In the genomic region with DNA sequence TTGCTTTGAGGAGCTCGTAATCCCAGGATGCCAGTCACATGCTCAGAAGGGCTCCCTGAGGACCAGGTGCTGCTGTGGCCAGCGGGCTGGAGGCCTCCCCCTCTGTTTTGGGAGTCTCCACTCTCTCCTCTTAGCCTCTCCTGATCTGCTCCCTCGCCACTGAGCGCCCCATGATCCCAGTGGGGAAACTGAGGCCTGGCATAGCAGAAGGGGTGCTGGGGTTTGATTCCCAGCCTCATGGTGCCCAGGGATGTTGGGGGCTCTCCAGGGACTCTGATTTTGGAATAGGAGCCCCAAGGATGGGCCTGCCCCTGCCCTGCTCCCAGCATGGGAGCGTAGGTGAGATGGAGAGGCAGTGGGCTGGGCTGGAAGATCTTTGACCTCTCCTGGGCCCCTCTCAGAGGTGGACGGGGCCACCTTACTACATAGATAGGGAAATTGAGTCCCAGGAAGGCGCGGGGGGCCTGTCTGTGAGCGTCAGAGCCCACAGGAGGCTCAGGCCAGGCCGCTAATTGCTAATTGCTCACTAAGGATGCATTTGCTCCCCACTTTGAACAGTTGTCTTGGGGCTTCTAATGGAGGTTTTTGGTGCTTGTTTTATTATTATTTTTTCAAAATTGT, we compare ENCODE assay signal across 10 cellular contexts. TPM values are rescaled to one million over a fixed set of nuclear protein-coding genes. Genes with fewer than 3 reads are reported as not detected.
A peak's percentile ranks its signal among the peaks of the same experiment; 100 is the strongest.
DNase-seq lines count a peak whose midpoint lies in the region; ATAC-seq and TF ChIP-seq lines count a peak whose summit lies in the region.
"Had no signal": no experiment of that assay in that cellular context is flagged by ENCODE, and none has a peak within 500 bp of the region (broad histone marks: within the 10 kb centered on the region; RNA-seq: fewer than 3 reads in every experiment).

No MANE protein-coding gene starts in this region.

- H3K4me1 Mint-ChIP-seq in MCF 10A (ENCODE audit: insufficient read depth, unreplicated experiment), result no peaks in the 10 kb centered on the region
- peaks cover 43% of the 10 kb centered on the region for H3K4me1 Mint-ChIP-seq in activated T-helper 2 cell treated with anti-CD3 and anti-CD28 coated beads, Interferon-gamma antibody, Interleukin-2, Interleukin-4, amounts not matched to agents 10 μg/mL and 5 μg/mL and 100 μg/mL, durations not matched to agents 14 hours and 24 hours and 36 hours (ENCODE audit: low read depth)

- no peaks in the 10 kb centered on the region for H3K36me3 Mint-ChIP-seq in MCF 10A (ENCODE audit: insufficient read depth, unreplicated experiment)
- H3K36me3 Mint-ChIP-seq in activated T-helper 2 cell treated with anti-CD3 and anti-CD28 coated beads, Interferon-gamma antibody, Interleukin-2, Interleukin-4, amounts not matched to agents 10 μg/mL and 5 μg/mL and 100 μg/mL, durations not matched to agents 14 hours and 24 hours and 36 hours (ENCODE audit: low read depth), result peaks cover 10% of the 10 kb centered on the region

- no peaks in the 10 kb centered on the region for H3K4me1 ChIP-seq in mammary epithelial cell (ENCODE audit: insufficient read depth, low read length)
- peaks cover 60% of the 10 kb centered on the region for H3K4me1 ChIP-seq in lower lobe of right lung
- H3K4me1 ChIP-seq in upper lobe of left lung, result peaks cover 22 to 58% (median 41%) of the 10 kb centered on the region in 4 donors

- H4K20me1 ChIP-seq in mammary epithelial cell (ENCODE audit: insufficient read depth, low read length), result no peaks in the 10 kb centered on the region

- BruUV-seq in MCF 10A (replicated peaks; lab: Mats Ljungman, UMichigan) (no TSS peak), mammary epithelial cell (replicated peaks; lab: Mats Ljungman, UMichigan) (no TSS peak)

- H3K36me3 ChIP-seq in mammary epithelial cell (ENCODE audit: insufficient read depth, low read length) (no peaks in the 10 kb centered on the region), lower lobe of right lung (no peaks in the 10 kb centered on the region), upper lobe of left lung (no peaks in the 10 kb centered on the region)
- H3K36me3 ChIP-seq: thyroid gland had no signal

- POLR2A ChIA-PET in MCF 10A (lab: Yijun Ruan, JAX), result interaction anchor here (0.6 kb wide), 1 partner anchor 303 kb away, joined by 3 read pairs; no protein-coding TSS in a partner anchor

- CTCF ChIA-PET in MCF 10A (lab: Yijun Ruan, JAX) (interaction anchor here (0.6 to 0.8 kb wide), 3 partner anchors 9 to 330 kb away, joined by 3 read pairs; no protein-coding TSS in a partner anchor), mammary epithelial cell (lab: Charles Lee; ENCODE audit: low non-redundant PET) (no interaction called here)

- peak overlapping the region; percentile 28 for H3K4me3 Mint-ChIP-seq in MCF 10A (ENCODE audit: unreplicated experiment)
- H3K4me3 Mint-ChIP-seq in activated T-helper 2 cell treated with anti-CD3 and anti-CD28 coated beads, Interferon-gamma antibody, Interleukin-2, Interleukin-4, amounts not matched to agents 10 μg/mL and 5 μg/mL and 100 μg/mL, durations not matched to agents 14 hours and 24 hours and 36 hours (ENCODE audit: low read depth), result peak overlapping the region; percentile 91

- ATAC-seq in lower lobe of right lung (no peak), upper lobe of left lung (ENCODE audit: low FRiP score in 2 of 2) (no peak), GM21619 (IDR thresholded peaks at IDR 0.05; ENCODE audit: unreplicated experiment) (no peak), omental fat pad (ENCODE audit: low FRiP score) (no peak)

- H3K27me3 ChIP-seq in mammary epithelial cell (ENCODE audit: insufficient read depth, low read length) (no peaks in the 10 kb centered on the region), lower lobe of right lung (ENCODE audit: low read depth) (no peaks in the 10 kb centered on the region), upper lobe of left lung (no peaks in the 10 kb centered on the region)
- H3K27me3 ChIP-seq: thyroid gland had no signal

- intact Hi-C loops in MCF 10A (cut with micrococcal nuclease) (no loop called here), mammary epithelial cell (cut with micrococcal nuclease) (no loop called here), lower lobe of right lung (cut with DNase I) (no loop called here)
- intact Hi-C loops in activated T-helper 2 cell treated with anti-CD3 and anti-CD28 coated beads, Interferon-gamma antibody, Interleukin-2, Interleukin-4, amounts not matched to agents 10 μg/mL and 5 μg/mL and 100 μg/mL, durations not matched to agents 14 hours and 24 hours and 36 hours (cut with micrococcal nuclease), result loop anchor here (2.0 to 5.0 kb wide), 4 partner anchors 21 to 481 kb away; no protein-coding TSS in a partner anchor

- H3K4me2 ChIP-seq in mammary epithelial cell (ENCODE audit: insufficient read depth, low read depth, low read length), result no peak overlapping the region

- no peak for TF ChIP-seq CTCF in MCF 10A (IDR thresholded peaks at IDR 0.05; ENCODE audit: unreplicated experiment)
- TF ChIP-seq CTCF in mammary epithelial cell (conservative IDR thresholded peaks at IDR 0.05 in 1 of 2, IDR thresholded peaks at IDR 0.05 in 1 of 2; ENCODE audit: extremely low read depth in 1 of 2, insufficient read depth in 1 of 2, low read depth in 1 of 2, low read length in 2 of 2), result no peak
- TF ChIP-seq CTCF in lower lobe of right lung (IDR thresholded peaks at IDR 0.05), result no peak
- TF ChIP-seq CTCF in upper lobe of left lung (IDR thresholded peaks at IDR 0.05), result no peak
- TF ChIP-seq CTCF in omental fat pad (IDR thresholded peaks at IDR 0.05), result no peak

- H3K9me3 ChIP-seq in mammary epithelial cell (replicated peaks; ENCODE audit: insufficient read depth, low read length) (no peaks in the 10 kb centered on the region), lower lobe of right lung (no peaks in the 10 kb centered on the region), upper lobe of left lung (no peaks in the 10 kb centered on the region)
- H3K9me3 ChIP-seq: Caco-2, thyroid gland had no signal

- H3K4me3 ChIP-seq in mammary epithelial cell (replicated peaks in 1 of 3; ENCODE audit: insufficient read depth in 1 of 3, low read depth in 2 of 3, low read length in 3 of 3), result no peak overlapping the region
- peak overlapping the region; percentile 58 for H3K4me3 ChIP-seq in lower lobe of right lung
- H3K4me3 ChIP-seq in upper lobe of left lung, result peak overlapping the region in 2 of 4 donors; percentile 43 to 55
- H3K4me3 ChIP-seq: thyroid gland had no signal

- H2AFZ ChIP-seq in mammary epithelial cell (ENCODE audit: low read depth, low read length), result no peak overlapping the region

- H3K27ac ChIP-seq in mammary epithelial cell (ENCODE audit: insufficient read depth, low read depth, low read length) (no peak overlapping the region), lower lobe of right lung (peak overlapping the region; percentile 81), upper lobe of left lung (peak overlapping the region in 3 of 4 donors; percentile 74 to 86 (median 81))

- TF ChIP-seq POLR2A in upper lobe of left lung (IDR thresholded peaks at IDR 0.05), result no peak

- DNase-seq in MCF 10A (ENCODE audit: unreplicated experiment), result no peak
- no peak for DNase-seq in mammary epithelial cell
- DNase-seq in activated T-helper 2 cell treated with anti-CD3 and anti-CD28 coated beads, Interferon-gamma antibody, Interleukin-2, Interleukin-4, amounts not matched to agents 10 μg/mL and 5 μg/mL and 100 μg/mL, durations not matched to agents 14 hours and 24 hours and 36 hours (ENCODE audit: low spot score), result no peak
- no peak for DNase-seq in lower lobe of right lung
- no peak for DNase-seq in upper lobe of left lung
- DNase-seq in NCI-H1092 treated with DMSO at 0.1 percent for 48 hours (lab: John Stamatoyannopoulos, UW), result no peak
- DNase-seq in omental fat pad (ENCODE audit: low spot score), result no peak

- dilution Hi-C loops in mammary epithelial cell (cut with HindIII; ENCODE audit: low sequenced_read_pairs), result loop anchor here (5.0 to 10.0 kb wide), 2 partner anchors 54 to 299 kb away; no protein-coding TSS in a partner anchor

- no peaks in the 10 kb centered on the region for H3K79me2 ChIP-seq in mammary epithelial cell (ENCODE audit: insufficient read depth, low read length)

- no peaks in the 10 kb centered on the region for H3K27me3 Mint-ChIP-seq in MCF 10A (ENCODE audit: insufficient read depth, unreplicated experiment)
- no peaks in the 10 kb centered on the region for H3K27me3 Mint-ChIP-seq in activated T-helper 2 cell treated with anti-CD3 and anti-CD28 coated beads, Interferon-gamma antibody, Interleukin-2, Interleukin-4, amounts not matched to agents 10 μg/mL and 5 μg/mL and 100 μg/mL, durations not matched to agents 14 hours and 24 hours and 36 hours (ENCODE audit: low read depth)

- no peak for TF ChIP-seq EP300 in upper lobe of left lung (IDR thresholded peaks at IDR 0.05)

- H3K27ac Mint-ChIP-seq in MCF 10A (ENCODE audit: low read depth, unreplicated experiment), result peak overlapping the region; percentile 23
- H3K27ac Mint-ChIP-seq in activated T-helper 2 cell treated with anti-CD3 and anti-CD28 coated beads, Interferon-gamma antibody, Interleukin-2, Interleukin-4, amounts not matched to agents 10 μg/mL and 5 μg/mL and 100 μg/mL, durations not matched to agents 14 hours and 24 hours and 36 hours, result peak overlapping the region; percentile 92

- in situ Hi-C loops in mammary epithelial cell (cut with MboI; ENCODE audit: low sequenced_read_pairs in 2 of 2), result no loop called here

- H3K9ac ChIP-seq in mammary epithelial cell (ENCODE audit: insufficient read depth, low read length), result no peak overlapping the region

- WGBS in mammary epithelial cell (ENCODE audit: low coverage, missing lambda C conversion rate), result 87% methylated on average over 9 of the region's 10 CpGs
- WGBS in upper lobe of left lung, 2 donors, result 82 to 88% methylated on average over 10 of the region's 10 CpGs

- no peaks in the 10 kb centered on the region for H3K9me3 Mint-ChIP-seq in MCF 10A (ENCODE audit: unreplicated experiment)
- no peaks in the 10 kb centered on the region for H3K9me3 Mint-ChIP-seq in activated T-helper 2 cell treated with anti-CD3 and anti-CD28 coated beads, Interferon-gamma antibody, Interleukin-2, Interleukin-4, amounts not matched to agents 10 μg/mL and 5 μg/mL and 100 μg/mL, durations not matched to agents 14 hours and 24 hours and 36 hours

RNA-seq across cellular contexts. Expression of gene ADCY7, which starts 0.5 kb away (rescaled TPM):
- total RNA-seq in MCF 10A (2022) (32.9 and 61.5 TPM in 2 replicates), mammary epithelial cell (10 to 100 TPM in 1 of 2 donors, 1 to 10 TPM in 1; 8.2 to 16.3 TPM), lower lobe of right lung (115 TPM), upper lobe of left lung (100 to 1,000 TPM in 3 of 6 donors, 10 to 100 TPM in 3; 46.9 to 177 (median 101) TPM), omental fat pad (10 to 100 TPM; 14.0 to 38.9 (median 21.4) TPM)
- polyA plus RNA-seq in mammary epithelial cell, result 1.9 TPM
- 0.57 TPM for polyA minus RNA-seq in mammary epithelial cell
- 78.7 and 89.5 TPM in 2 replicates for total RNA-seq in activated T-helper 2 cell treated with anti-CD3 and anti-CD28 coated beads, Interferon-gamma antibody, Interleukin-2, Interleukin-4, amounts not matched to agents 10 μg/mL and 5 μg/mL and 100 μg/mL, durations not matched to agents 14 hours and 24 hours and 36 hours
